Comparison of ENCODE assay signal across 8 cellular contexts in the genomic region with DNA sequence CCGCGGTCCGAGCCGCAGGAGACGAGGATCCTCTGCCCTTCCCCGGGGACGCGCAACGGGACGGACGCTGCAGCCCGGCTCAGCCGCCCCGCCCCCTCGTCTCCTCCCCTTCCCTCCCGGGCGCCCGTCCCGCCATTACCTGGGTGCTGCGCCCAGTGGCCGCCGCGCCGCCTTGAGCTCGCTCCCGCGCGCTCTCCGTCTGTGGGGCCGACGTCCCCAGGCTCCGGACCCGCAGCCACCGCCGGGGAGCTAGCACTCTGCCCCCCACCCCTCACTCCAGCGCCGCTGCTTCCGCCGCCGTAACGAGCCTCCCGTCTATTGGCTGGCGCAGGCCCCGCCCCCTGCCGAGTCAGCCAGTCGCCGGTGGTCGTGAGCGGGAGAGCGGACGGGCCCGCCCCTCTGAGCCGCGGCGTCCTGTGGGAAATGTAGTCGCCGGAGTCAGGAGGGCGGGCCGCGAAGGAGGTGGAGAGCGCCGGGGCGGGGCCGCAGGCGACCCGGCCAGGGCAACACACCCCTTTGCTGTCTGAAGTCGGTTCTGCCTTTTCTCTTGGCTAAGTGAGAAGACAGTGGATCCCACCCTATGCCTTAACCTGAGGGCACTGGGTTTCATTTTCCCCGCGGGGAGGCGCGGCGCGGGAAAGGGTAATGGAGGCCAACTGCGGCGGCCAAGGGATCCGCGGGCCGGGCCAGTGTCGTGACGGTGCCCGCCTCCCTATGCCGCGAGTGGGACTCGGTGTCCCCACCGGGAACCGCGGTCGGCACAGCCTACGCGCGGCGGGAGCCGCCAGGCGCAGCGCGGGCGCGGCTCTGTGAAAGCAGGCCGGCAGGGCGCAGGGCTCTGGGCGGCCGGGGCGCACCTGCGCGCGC. TPM values are rescaled to one million over a fixed set of nuclear protein-coding genes. Genes with fewer than 3 reads are reported as not detected.
DNase-seq lines count a peak whose midpoint lies in the region; ATAC-seq and TF ChIP-seq lines count a peak whose summit lies in the region.

Gene SAP130 (minus strand): TSS at position 259 of the 867 bp plus-strand sequence. CDS start 1,767 bp downstream, outside the sequence.

- intact Hi-C loops in T-helper 1 cell treated with Interleukin-12 subunit alpha and Interleukin-12 subunit beta and Interleukin-4 antibody, amounts not matched to agents 30 ng/mL and 1 ng/mL, for 36 hours (cut with micrococcal nuclease) = loop anchor here (1.0 to 10.0 kb wide), 12 partner anchors 63 to 1371 kb away; partner anchors contain the start of genes ERCC3, GYPC, IWS1 and POLR2D
- intact Hi-C loops in heart right ventricle (cut with DNase I) (loop anchor here in 8 of 10 donors (1.0 to 10.0 kb wide), 4 partner anchors 63 to 143 kb away; partner anchors contain the start of genes UGGT1 (in 6 of the 8) and AMMECR1L (in 4 of the 8)), posterior cingulate gyrus (cut with DNase I) (loop anchor here (2.0 to 10.0 kb wide), 2 partner anchors 63 to 143 kb away; partner anchors contain the start of genes AMMECR1L and UGGT1)

- peak in 2 of 9 donors; percentile 7 to 19 for TF ChIP-seq CTCF in heart right ventricle (IDR thresholded peaks at IDR 0.05)
- peak in 2 of 6 experiments; percentile 10 to 23 for TF ChIP-seq CTCF in upper lobe of left lung (IDR thresholded peaks at IDR 0.05)

- ATAC-seq in GM18498 (IDR thresholded peaks at IDR 0.05; ENCODE audit: unreplicated experiment) (peak; percentile 81), HG02885 (IDR thresholded peaks at IDR 0.05; ENCODE audit: poor library complexity, unreplicated experiment) (peak; percentile 79), heart right ventricle (peak; percentile 91 to 96 (median 92)), upper lobe of left lung (ENCODE audit: low FRiP score in 2 of 2) (peak; percentile 96)

- H3K4me3 ChIP-seq in heart right ventricle (peak within 1 kb of the TSS; percentile 82 to 99 (median 97)), upper lobe of left lung (peak within 1 kb of the TSS; percentile 81 to 100 (median 99))

- no peak for TF ChIP-seq EP300 in upper lobe of left lung (IDR thresholded peaks at IDR 0.05)

- peak in 2 of 4 donors; percentile 47 to 76 for TF ChIP-seq POLR2A in upper lobe of left lung (IDR thresholded peaks at IDR 0.05)

- no peaks in the 10 kb centered on the region for H3K27me3 ChIP-seq in heart right ventricle
- H3K27me3 ChIP-seq in upper lobe of left lung = no peaks in the 10 kb centered on the region

- DNase-seq in NCI-H1694 (lab: John Stamatoyannopoulos, UW) (peak; percentile 73), amniotic epithelial cell (ENCODE audit: low read depth) (peak; percentile 89), heart right ventricle (peak; percentile 98 to 99), posterior cingulate gyrus (peak; percentile 98 to 100 (median 99)), upper lobe of left lung (peak; percentile 99 to 100)

- H3K4me1 ChIP-seq in heart right ventricle = peaks cover 8 to 20% (median 16%) of the 10 kb centered on the region in 9 donors
- H3K4me1 ChIP-seq in upper lobe of left lung = peaks cover 3 to 18% (median 14%) of the 10 kb centered on the region in 4 donors

- H3K36me3 ChIP-seq in heart right ventricle (peaks cover 0 to 22% (median 0%) of the 10 kb centered on the region in 9 donors), upper lobe of left lung (no peaks in the 10 kb centered on the region)

- H3K27ac ChIP-seq in heart right ventricle (peak within 1 kb of the TSS; percentile 92 to 99 (median 96)), upper lobe of left lung (peak within 1 kb of the TSS; percentile 94 to 99 (median 98))

- WGBS in heart right ventricle, 2 donors = 0 to 1% methylated on average over 92 to 102 of the region's 106 CpGs
- WGBS in upper lobe of left lung, 2 donors = 0% methylated on average over 3 to 78 of the region's 106 CpGs

- H3K9me3 ChIP-seq in heart right ventricle (peaks cover 0 to 10% (median 0%) of the 10 kb centered on the region in 11 donors), upper lobe of left lung (peaks cover 0 to 3% (median 0%) of the 10 kb centered on the region in 4 donors)

RNA-seq across cellular contexts. Expression of gene SAP130, which starts in this region (rescaled TPM):
- 32.1 and 32.9 TPM in 2 replicates for total RNA-seq in T-helper 1 cell treated with Interleukin-12 subunit alpha and Interleukin-12 subunit beta and Interleukin-4 antibody, amounts not matched to agents 30 ng/mL and 1 ng/mL, for 36 hours
- 10 to 100 TPM; 12.4 to 20.4 (median 17.3) TPM for total RNA-seq in heart right ventricle
- polyA plus RNA-seq in heart right ventricle = 1 to 10 TPM; 4.8 to 9.1 TPM
- total RNA-seq in upper lobe of left lung = 10 to 100 TPM in 4 of 6 donors, 1 to 10 TPM in 2; 9.8 to 20.7 (median 17.2) TPM

Comparison
In these comparisons a context has a peak if more than half of its experiments do, and no peak if none do; other contexts are left out.
1. Peak in every context shown above with its lines: DNase-seq, ATAC-seq, H3K4me3 ChIP-seq and H3K27ac ChIP-seq.